ENCODE assay signal across 8 cellular contexts in genomic region chr1:47533176-47534039, GRCh38.
DNase-seq lines count a peak whose midpoint lies in the region; ATAC-seq and TF ChIP-seq lines count a peak whose summit lies in the region.

No MANE protein-coding gene starts in this region.

- H3K27ac ChIP-seq in heart left ventricle (peak overlapping the region in 7 of 12 donors; percentile 26 to 58 (median 41)), ovary (no peak overlapping the region)

- H3K9me3 ChIP-seq in heart left ventricle: peaks cover 0 to 18% (median 7%) of the 10 kb centered on the region in 12 donors
- no peaks in the 10 kb centered on the region for H3K9me3 ChIP-seq in ovary

- H3K4me3 ChIP-seq in heart left ventricle (peak overlapping the region in 11 of 12 donors; percentile 12 to 63 (median 51)), ovary (peak overlapping the region; percentile 37)

- no peaks in the 10 kb centered on the region for H3K36me3 Mint-ChIP-seq in activated naive CD4-positive, alpha-beta T cell treated with anti-CD3 and anti-CD28 coated beads for 36 hours (ENCODE audit: low read depth)
- no peaks in the 10 kb centered on the region for H3K36me3 Mint-ChIP-seq in activated T-helper 17 cell treated with anti-CD3 and anti-CD28 coated beads, Interleukin-2, amount 50 U/mL, for 72 hours (ENCODE audit: low read depth)

- TF ChIP-seq CTCF in heart left ventricle (IDR thresholded peaks at IDR 0.05) (no peak), ovary (IDR thresholded peaks at IDR 0.05) (no peak)

- ATAC-seq in activated T-helper 17 cell treated with anti-CD3 and anti-CD28 coated beads, Interleukin-2, amount 50 U/mL, for 72 hours (replicated peaks): peak; percentile 16
- peak; percentile 55 to 90 (median 82) for ATAC-seq in heart left ventricle

- 6 to 11% (median 6%) methylated on average over 43 to 57 of the region's 57 CpGs for WGBS in heart left ventricle, 4 donors
- 4 to 7% (median 5%) methylated on average over 53 to 57 of the region's 57 CpGs for WGBS in ovary, 3 donors

- no peak for DNase-seq in activated naive CD4-positive, alpha-beta T cell treated with anti-CD3 and anti-CD28 coated beads for 36 hours
- DNase-seq in activated naive CD4-positive, alpha-beta T cell treated with Interleukin-2 at 50 U/mL for 16 hours: no peak
- DNase-seq in heart left ventricle (peak; percentile 66 to 79 (median 73)), ovary (peak; percentile 9 to 57 (median 25)), GM19240 (ENCODE audit: insufficient read length, low spot score) (no peak), superior temporal gyrus (ENCODE audit: extremely low spot score) (no peak), putamen (ENCODE audit: low spot score) (no peak)

- peak overlapping the region; percentile 44 for H3K4me3 Mint-ChIP-seq in activated naive CD4-positive, alpha-beta T cell treated with anti-CD3 and anti-CD28 coated beads for 36 hours
- peak overlapping the region; percentile 41 for H3K4me3 Mint-ChIP-seq in activated T-helper 17 cell treated with anti-CD3 and anti-CD28 coated beads, Interleukin-2, amount 50 U/mL, for 72 hours

- peaks cover 8% of the 10 kb centered on the region for H3K4me1 Mint-ChIP-seq in activated naive CD4-positive, alpha-beta T cell treated with anti-CD3 and anti-CD28 coated beads for 36 hours (ENCODE audit: low read depth)
- peaks cover 5% of the 10 kb centered on the region for H3K4me1 Mint-ChIP-seq in activated T-helper 17 cell treated with anti-CD3 and anti-CD28 coated beads, Interleukin-2, amount 50 U/mL, for 72 hours

- H3K27me3 Mint-ChIP-seq in activated naive CD4-positive, alpha-beta T cell treated with anti-CD3 and anti-CD28 coated beads for 36 hours (ENCODE audit: low read depth): peaks cover 62% of the 10 kb centered on the region
- peaks cover 55% of the 10 kb centered on the region for H3K27me3 Mint-ChIP-seq in activated T-helper 17 cell treated with anti-CD3 and anti-CD28 coated beads, Interleukin-2, amount 50 U/mL, for 72 hours

- peaks cover 7% of the 10 kb centered on the region for H3K9me3 Mint-ChIP-seq in activated naive CD4-positive, alpha-beta T cell treated with anti-CD3 and anti-CD28 coated beads for 36 hours
- peaks cover 1% of the 10 kb centered on the region for H3K9me3 Mint-ChIP-seq in activated T-helper 17 cell treated with anti-CD3 and anti-CD28 coated beads, Interleukin-2, amount 50 U/mL, for 72 hours

- TF ChIP-seq EP300 in ovary (IDR thresholded peaks at IDR 0.05): no peak

- CTCF ChIA-PET in activated naive CD4-positive, alpha-beta T cell treated with anti-CD3 and anti-CD28 coated beads for 36 hours (lab: Charles Lee): interaction anchor here (0.6 to 1.0 kb wide), 3 partner anchors 9 to 193 kb away, joined by 3 to 4 read pairs (median 3); no protein-coding TSS in a partner anchor

- intact Hi-C loops in activated naive CD4-positive, alpha-beta T cell treated with anti-CD3 and anti-CD28 coated beads for 36 hours (cut with micrococcal nuclease): no loop called here
- intact Hi-C loops in heart left ventricle (cut with DNase I) (loop anchor here in 2 of 10 donors (2.0 to 10.0 kb wide), 2 partner anchors 55 to 91 kb away; no protein-coding TSS in a partner anchor), ovary (cut with DNase I) (no loop called here)

- H3K27ac Mint-ChIP-seq in activated naive CD4-positive, alpha-beta T cell treated with anti-CD3 and anti-CD28 coated beads for 36 hours: no peak overlapping the region
- H3K27ac Mint-ChIP-seq in activated T-helper 17 cell treated with anti-CD3 and anti-CD28 coated beads, Interleukin-2, amount 50 U/mL, for 72 hours: no peak overlapping the region

- H3K4me1 ChIP-seq in heart left ventricle (peaks cover 0 to 32% (median 11%) of the 10 kb centered on the region in 12 donors), ovary (ENCODE audit: insufficient read depth) (no peaks in the 10 kb centered on the region)

- H3K27me3 ChIP-seq in heart left ventricle (peaks cover 0 to 16% (median 0%) of the 10 kb centered on the region in 9 donors), ovary (no peaks in the 10 kb centered on the region)

- H3K36me3 ChIP-seq in heart left ventricle (no peaks in the 10 kb centered on the region), ovary (no peaks in the 10 kb centered on the region)

- TF ChIP-seq POLR2A in heart left ventricle (IDR thresholded peaks at IDR 0.05) (no peak), ovary (IDR thresholded peaks at IDR 0.05) (no peak)

Comparison
In these comparisons a context has a peak if more than half of its experiments do, and no peak if none do; other contexts are left out.
1. DNase-seq: peak in heart left ventricle (5 of 5) and ovary (5 of 5); none in activated naive CD4-positive, alpha-beta T cell treated with anti-CD3 and anti-CD28 coated beads for 36 hours (single experiment), activated naive CD4-positive, alpha-beta T cell treated with Interleukin-2 at 50 U/mL for 16 hours (single experiment), GM19240 (single experiment), superior temporal gyrus (single experiment) and putamen (single experiment).
2. H3K27ac ChIP-seq: peak in heart left ventricle (7 of 12); none in ovary (0 of 2).